In the genomic region with DNA sequence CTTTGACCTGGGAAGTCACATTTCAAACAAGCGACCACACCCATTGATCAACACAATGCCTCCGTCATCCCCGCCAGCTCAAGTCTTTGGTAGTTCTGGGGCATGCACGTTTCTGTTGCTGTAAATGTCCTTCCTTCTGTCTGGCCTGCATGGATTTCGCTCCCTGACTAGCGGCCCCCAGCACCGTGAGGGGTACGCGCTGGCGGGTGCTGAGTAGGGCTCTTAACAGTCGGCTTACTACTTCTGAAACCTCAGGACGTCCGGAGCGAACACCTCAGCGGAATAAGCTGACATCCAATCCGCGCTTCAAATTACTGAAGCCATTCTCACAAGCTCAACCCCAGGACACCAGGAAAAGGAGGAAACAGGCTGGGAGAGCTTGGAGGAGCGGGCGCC, we compare ENCODE assay signal across 9 cellular contexts. TPM values are rescaled to one million over a fixed set of nuclear protein-coding genes. Genes with fewer than 3 reads are reported as not detected.
DNase-seq lines count a peak whose midpoint lies in the region; ATAC-seq and TF ChIP-seq lines count a peak whose summit lies in the region.
"Had no signal": no experiment of that assay in that cellular context is flagged by ENCODE, and none has a peak within 500 bp of the region (broad histone marks: within the 10 kb centered on the region; RNA-seq: fewer than 3 reads in every experiment).

No MANE protein-coding gene starts in this region.

- WGBS in mesenchymal stem cell, result under 1% methylated on average over 12 of the region's 19 CpGs
- WGBS in transverse colon (ENCODE audit: low coverage in 1 of 2), 2 donors, result 0% methylated on average over 19 of the region's 19 CpGs; no CpG with 5 or more reads in 1 of the 2 donors

- H3K4me3 ChIP-seq in BE2C (ENCODE audit: low read depth, low read length) (peak overlapping the region; percentile 79), coronary artery (peak overlapping the region; percentile 99), mesenchymal stem cell (ENCODE audit: insufficient read depth in 1 of 2, low read depth in 1 of 2, low read length in 2 of 2) (peak overlapping the region; percentile 85 to 95), transverse colon (peak overlapping the region; percentile 48 to 89 (median 70))

- in situ Hi-C loops in transverse colon (cut with MboI; ENCODE audit: low pct_ligation_motif_present in 1 of 4, low pct_unique_long_range_greater_than_20kb in 1 of 4, low sequenced_read_pairs in 3 of 4), result loop anchor here in 2 of 4 donors (25.0 kb wide), 1 partner anchor 253 kb away; no protein-coding TSS in a partner anchor

- intact Hi-C loops in transverse colon (cut with DNase I; ENCODE audit: low total_unique reads), result loop anchor here (10.0 kb wide), 1 partner anchor 255 kb away; no protein-coding TSS in a partner anchor

- TF ChIP-seq CTCF in BE2C (IDR thresholded peaks at IDR 0.05; ENCODE audit: low read depth, low read length) (no peak), coronary artery (IDR thresholded peaks at IDR 0.05) (no peak), transverse colon (IDR thresholded peaks at IDR 0.05) (no peak)

- H3K36me3 ChIP-seq in BE2C, result peaks cover 11% of the 10 kb centered on the region
- H3K36me3 ChIP-seq in mesenchymal stem cell (ENCODE audit: control insufficient read depth in 1 of 2, insufficient read depth in 2 of 2, low read depth in 1 of 2, low read length in 2 of 2), result peaks cover under 1 to 5% of the 10 kb centered on the region in 2 experiments
- no peaks in the 10 kb centered on the region for H3K36me3 ChIP-seq in transverse colon

- H3K18ac ChIP-seq in mesenchymal stem cell (ENCODE audit: low read depth in 1 of 2, low read length in 2 of 2), result peak overlapping the region in 1 of 2 experiments; percentile 59

- H3K9me3 ChIP-seq in BE2C (no peaks in the 10 kb centered on the region), mesenchymal stem cell (ENCODE audit: control insufficient read depth, low read length) (no peaks in the 10 kb centered on the region), transverse colon (no peaks in the 10 kb centered on the region)

- no peaks in the 10 kb centered on the region for H3K4me1 ChIP-seq in BE2C
- H3K4me1 ChIP-seq in mesenchymal stem cell (ENCODE audit: control insufficient read depth, insufficient read depth, low read depth, low read length), result peaks cover 3% of the 10 kb centered on the region
- H3K4me1 ChIP-seq in transverse colon, result peaks cover 9 to 53% (median 31%) of the 10 kb centered on the region in 4 donors

- peak overlapping the region; percentile 40 for H3K4me2 ChIP-seq in mesenchymal stem cell (ENCODE audit: low read length, poor library complexity, severe bottlenecking)

- H3K4ac ChIP-seq in mesenchymal stem cell (ENCODE audit: low read depth in 1 of 2, low read length in 2 of 2), result peak overlapping the region; percentile 69 to 84

- peak overlapping the region; percentile 79 for H4K91ac ChIP-seq in mesenchymal stem cell (ENCODE audit: low read length)

- DNase-seq in BE2C, result no peak
- DNase-seq in SW480 (ENCODE audit: low spot score), result peak; percentile 53
- DNase-seq in coronary artery (ENCODE audit: low spot score), result no peak
- no peak for DNase-seq in mesenchymal stem cell
- peak; percentile 49 for DNase-seq in transverse colon
- no peak for DNase-seq in DMS153 treated with DMSO at 0.1 percent for 48 hours (lab: John Stamatoyannopoulos, UW; ENCODE audit: unreplicated experiment)

- H2AFZ ChIP-seq in mesenchymal stem cell (ENCODE audit: low read depth, low read length), result peak overlapping the region; percentile 7

- TF ChIP-seq EP300 in transverse colon (IDR thresholded peaks at IDR 0.05; ENCODE audit: low read depth), result no peak

- peaks cover 4% of the 10 kb centered on the region for H3K79me1 ChIP-seq in mesenchymal stem cell (replicated peaks; ENCODE audit: low read length, poor library complexity, severe bottlenecking)

- peak overlapping the region; percentile 92 for H3K9ac ChIP-seq in mesenchymal stem cell (ENCODE audit: low read length)

- TF ChIP-seq POLR2A in transverse colon (IDR thresholded peaks at IDR 0.05), result no peak

- H2AK5ac ChIP-seq in mesenchymal stem cell (ENCODE audit: low read length, severe bottlenecking), result no peak overlapping the region

- peak overlapping the region in 1 of 2 experiments; percentile 37 for H3K14ac ChIP-seq in mesenchymal stem cell (ENCODE audit: low read length in 2 of 2)

- peak overlapping the region; percentile 78 for H4K8ac ChIP-seq in mesenchymal stem cell (ENCODE audit: low read length)

- no peak overlapping the region for H2BK120ac ChIP-seq in mesenchymal stem cell (ENCODE audit: low read depth, low read length)

- no peak overlapping the region for H2BK15ac ChIP-seq in mesenchymal stem cell (ENCODE audit: low read depth, poor library complexity, severe bottlenecking)

- no peak overlapping the region for H2BK12ac ChIP-seq in mesenchymal stem cell (ENCODE audit: low read length in 2 of 2)

- ATAC-seq in GM18909 (IDR thresholded peaks at IDR 0.05; ENCODE audit: poor library complexity, unreplicated experiment) (peak; percentile 38), HG03175 (IDR thresholded peaks at IDR 0.05; ENCODE audit: unreplicated experiment) (peak; percentile 27)

- H2BK5ac ChIP-seq in mesenchymal stem cell (ENCODE audit: low read depth, low read length, poor library complexity, severe bottlenecking), result no peak overlapping the region

- peak overlapping the region in 1 of 2 experiments; percentile 92 for H3K23ac ChIP-seq in mesenchymal stem cell (ENCODE audit: low read length in 2 of 2)

- H3K27me3 ChIP-seq in BE2C, result 0 out of 2 replicates have a peak, but pooled peaks cover 3% of the 10 kb centered on the region
- no peaks in the 10 kb centered on the region for H3K27me3 ChIP-seq in mesenchymal stem cell (ENCODE audit: control insufficient read depth in 1 of 2, insufficient read depth in 1 of 2, low read length in 2 of 2)
- peaks cover 4% of the 10 kb centered on the region for H3K27me3 ChIP-seq in transverse colon

- H3K27ac ChIP-seq in coronary artery (peak overlapping the region; percentile 96 to 98), mesenchymal stem cell (ENCODE audit: low read length, poor library complexity, severe bottlenecking) (peak overlapping the region; percentile 31), transverse colon (peak overlapping the region; percentile 92 to 98 (median 94))

RNA-seq across cellular contexts. Expression of a gene that starts 0.5 kb away (rescaled TPM):
- polyA plus RNA-seq in BE2C (2012; ENCODE audit: insufficient read depth, insufficient read length, low read depth), result 180 TPM
- 37.7 TPM for polyA plus RNA-seq in mesenchymal stem cell (2013, experiment 1 of 2)
- 36.7 TPM for polyA plus RNA-seq in mesenchymal stem cell (2013, experiment 2 of 2)
- total RNA-seq in transverse colon, result 10 to 100 TPM; 31.9 to 76.7 (median 38.6) TPM

RNA-seq across cellular contexts. Expression of a gene that starts 51.2 kb away (rescaled TPM):
- polyA plus RNA-seq in BE2C (2012; ENCODE audit: insufficient read depth, insufficient read length, low read depth), result not detected
- 0.22 TPM for polyA plus RNA-seq in mesenchymal stem cell (2013, experiment 1 of 2)
- polyA plus RNA-seq in mesenchymal stem cell (2013, experiment 2 of 2), result 0.21 TPM
- total RNA-seq in transverse colon, result under 1 TPM in 1 of 4 donors, not detected in 3; 0.48 TPM
- total RNA-seq: T-helper 1 cell treated with Interleukin-12 subunit alpha and Interleukin-12 subunit beta and Interleukin-4 antibody, amounts not matched to agents 30 ng/mL and 1 ng/mL, for 36 hours had no signal

Comparison
In these comparisons a context has a peak if more than half of its experiments do, and no peak if none do; other contexts are left out.
1. DNase-seq: peak in SW480 (single experiment) and transverse colon (single experiment); none in BE2C (single experiment), coronary artery (single experiment), mesenchymal stem cell (single experiment) and DMS153 treated with DMSO at 0.1 percent for 48 hours (single experiment).
2. H3K27ac ChIP-seq: peak in every context shown above with its lines; median percentile 97 in coronary artery; 94 in transverse colon; 31 in mesenchymal stem cell.
3. Peak in every context shown above with its lines, with median percentiles within 50 percentile points of each other: H3K4me3 ChIP-seq.